Comparison of ENCODE assay signal across 16 cellular contexts in the genomic region with DNA sequence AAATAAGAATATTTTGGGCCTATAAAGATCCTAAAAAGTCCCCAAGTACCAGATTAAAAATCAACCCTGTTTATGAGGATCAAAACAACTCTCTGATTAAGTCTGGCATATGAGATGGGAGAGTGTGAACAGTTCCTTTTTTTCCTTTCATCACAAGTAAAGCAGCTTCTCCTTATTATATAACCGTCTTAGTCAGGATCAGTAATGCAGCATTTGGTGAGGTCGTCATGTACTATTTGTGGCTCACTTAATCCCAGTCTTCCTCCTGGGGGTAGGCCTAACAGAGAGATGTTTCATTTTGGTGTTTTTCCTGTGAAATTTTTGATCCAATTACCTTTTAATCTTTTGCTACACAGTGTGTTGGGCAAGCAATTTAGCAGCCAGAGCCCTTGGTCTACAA.
DNase-seq lines count a peak whose midpoint lies in the region; ATAC-seq and TF ChIP-seq lines count a peak whose summit lies in the region.
"Had no signal": no experiment of that assay in that cellular context is flagged by ENCODE, and none has a peak within 500 bp of the region (broad histone marks: within the 10 kb centered on the region; RNA-seq: fewer than 3 reads in every experiment).

No MANE protein-coding gene starts in this region.

- H3K9me3 ChIP-seq in A673 (ENCODE audit: low read depth, low read length, poor library complexity, severe bottlenecking) (no peaks in the 10 kb centered on the region), MG63 (no peaks in the 10 kb centered on the region)
- no peaks in the 10 kb centered on the region for H3K9me3 ChIP-seq in CD4-positive, alpha-beta memory T cell (ENCODE audit: control insufficient read depth in 1 of 2, low read length in 2 of 2)
- H3K9me3 ChIP-seq: right lobe of liver had no signal

- H3K27me3 Mint-ChIP-seq in CD4-positive, alpha-beta memory T cell, result no peaks in the 10 kb centered on the region
- H3K27me3 Mint-ChIP-seq: activated naive CD8-positive, alpha-beta T cell treated with anti-CD3 and anti-CD28 coated beads for 36 hours; memory B cell; type B pancreatic cell had no signal

- intact Hi-C loops in A673 (cut with micrococcal nuclease; ENCODE audit: unreplicated experiment), result no loop called here
- intact Hi-C loops in CD4-positive, alpha-beta memory T cell (cut with micrococcal nuclease), result no loop called here

- no peak for ATAC-seq in GM21786 (IDR thresholded peaks at IDR 0.05; ENCODE audit: unreplicated experiment)
- ATAC-seq: right lobe of liver had no signal

- H3K36me3 Mint-ChIP-seq in CD4-positive, alpha-beta memory T cell, result no peaks in the 10 kb centered on the region
- H3K36me3 Mint-ChIP-seq: activated naive CD8-positive, alpha-beta T cell treated with anti-CD3 and anti-CD28 coated beads for 36 hours; memory B cell; type B pancreatic cell had no signal

- DNase-seq in A673 (ENCODE audit: low spot score) (peak; percentile 59), MG63 (peak; percentile 36), dedifferentiated amniotic fluid mesenchymal stem cell (ENCODE audit: extremely low spot score) (peak; percentile 35), myocyte (ENCODE audit: low read depth) (peak; percentile 75), GM19240 (ENCODE audit: insufficient read length, low spot score) (no peak), NCI-H2081 treated with DMSO at 0.1 percent for 48 hours (lab: John Stamatoyannopoulos, UW) (no peak)
- no peak for DNase-seq in CD4-positive, alpha-beta memory T cell
- DNase-seq: activated naive CD8-positive, alpha-beta T cell treated with anti-CD3 and anti-CD28 coated beads for 36 hours; effector CD8-positive, alpha-beta T cell; NCI-H1048; NCI-H526; right lobe of liver had no signal

- no peak for TF ChIP-seq CTCF in A673 (conservative IDR thresholded peaks at IDR 0.05; ENCODE audit: low read depth, low read length)

- H3K27ac ChIP-seq in A673 (ENCODE audit: low read depth, low read length, poor library complexity, severe bottlenecking), result no peak overlapping the region
- no peak overlapping the region for H3K27ac ChIP-seq in CD4-positive, alpha-beta memory T cell (ENCODE audit: low read depth, low read length)
- H3K27ac ChIP-seq: hepatocyte, right lobe of liver had no signal

- peaks cover 0 to 2% (median 0%) of the 10 kb centered on the region in 4 donors for H3K4me1 Mint-ChIP-seq in CD4-positive, alpha-beta memory T cell
- H3K4me1 Mint-ChIP-seq: activated naive CD8-positive, alpha-beta T cell treated with anti-CD3 and anti-CD28 coated beads for 36 hours; memory B cell had no signal

- H3K9me3 Mint-ChIP-seq in CD4-positive, alpha-beta memory T cell, result no peaks in the 10 kb centered on the region
- H3K9me3 Mint-ChIP-seq: activated naive CD8-positive, alpha-beta T cell treated with anti-CD3 and anti-CD28 coated beads for 36 hours; memory B cell had no signal

- no peak overlapping the region for H3K4me3 Mint-ChIP-seq in CD4-positive, alpha-beta memory T cell
- H3K4me3 Mint-ChIP-seq: activated naive CD8-positive, alpha-beta T cell treated with anti-CD3 and anti-CD28 coated beads for 36 hours; memory B cell; type B pancreatic cell had no signal

- CTCF ChIA-PET in A673 (lab: Charles Lee), result no interaction called here
- CTCF ChIA-PET in CD4-positive, alpha-beta memory T cell (lab: Charles Lee; ENCODE audit: partially characterized antibody), result no interaction called here

- no peak overlapping the region for H3K27ac Mint-ChIP-seq in CD4-positive, alpha-beta memory T cell
- H3K27ac Mint-ChIP-seq: activated naive CD8-positive, alpha-beta T cell treated with anti-CD3 and anti-CD28 coated beads for 36 hours; memory B cell; type B pancreatic cell had no signal

- no peaks in the 10 kb centered on the region for H3K27me3 ChIP-seq in A673 (replicated peaks; ENCODE audit: insufficient read depth, low read depth, low read length, poor library complexity)
- no peaks in the 10 kb centered on the region for H3K27me3 ChIP-seq in MG63
- no peaks in the 10 kb centered on the region for H3K27me3 ChIP-seq in CD4-positive, alpha-beta memory T cell (ENCODE audit: insufficient read depth, low read length)
- H3K27me3 ChIP-seq: hepatocyte, right lobe of liver had no signal

- POLR2A ChIA-PET in A673 (lab: Charles Lee; ENCODE audit: low non-redundant PET), result no interaction called here
- POLR2A ChIA-PET in CD4-positive, alpha-beta memory T cell (lab: Charles Lee; ENCODE audit: partially characterized antibody), result no interaction called here

- H3K4me3 ChIP-seq in A673 (ENCODE audit: low read depth, low read length, poor library complexity, severe bottlenecking) (no peak overlapping the region), MG63 (no peak overlapping the region)
- no peak overlapping the region for H3K4me3 ChIP-seq in CD4-positive, alpha-beta memory T cell (ENCODE audit: low read length in 2 of 2)
- H3K4me3 ChIP-seq: hepatocyte, right lobe of liver had no signal

- no TSS peak for BruUV-seq in A673 (replicated peaks; lab: Mats Ljungman, UMichigan)

- H3K36me3 ChIP-seq in A673 (ENCODE audit: insufficient read depth, low read length, poor library complexity, severe bottlenecking) (no peaks in the 10 kb centered on the region), MG63 (no peaks in the 10 kb centered on the region)
- no peaks in the 10 kb centered on the region for H3K36me3 ChIP-seq in CD4-positive, alpha-beta memory T cell (ENCODE audit: insufficient read depth, low read length)
- H3K36me3 ChIP-seq: right lobe of liver had no signal

- peaks cover 27% of the 10 kb centered on the region for H3K4me1 ChIP-seq in A673 (ENCODE audit: insufficient read depth, low read length, poor library complexity, severe bottlenecking)
- no peaks in the 10 kb centered on the region for H3K4me1 ChIP-seq in CD4-positive, alpha-beta memory T cell (ENCODE audit: insufficient read depth, low read length)
- H3K4me1 ChIP-seq: right lobe of liver had no signal

Comparison
In these comparisons a context has a peak if more than half of its experiments do, and no peak if none do; other contexts are left out.
1. DNase-seq: peak in A673 (single experiment), MG63 (single experiment), dedifferentiated amniotic fluid mesenchymal stem cell (single experiment) and myocyte (single experiment); none in GM19240 (single experiment), CD4-positive, alpha-beta memory T cell (0 of 5) and NCI-H2081 treated with DMSO at 0.1 percent for 48 hours (single experiment).